15 cellular contexts compared by ENCODE assay signal in genomic region chr2:239678666-239679296, GRCh38.
DNase-seq lines count a peak whose midpoint lies in the region; ATAC-seq and TF ChIP-seq lines count a peak whose summit lies in the region.
"Had no signal": no experiment of that assay in that cellular context is flagged by ENCODE, and none has a peak within 500 bp of the region (broad histone marks: within the 10 kb centered on the region; RNA-seq: fewer than 3 reads in every experiment).

No MANE protein-coding gene starts in this region.

- no peak overlapping the region for H3K27ac ChIP-seq in testis
- H3K27ac ChIP-seq: BLaER1 treated with 17β-estradiol and CSF1 and Interleukin-3, amounts not matched to agents 10 nM and 100 nM; GM23248 had no signal

- WGBS in testis, 2 donors = 93 to 94% methylated on average over 22 of the region's 22 CpGs

- H3K27me3 ChIP-seq in testis = no peaks in the 10 kb centered on the region

- H3K4me1 Mint-ChIP-seq in activated CD8-positive, alpha-beta memory T cell treated with anti-CD3 and anti-CD28 coated beads, Interleukin-2, amount 10 ng/mL, durations not matched to agents 7 days and 5 days = no peaks in the 10 kb centered on the region
- H3K4me1 Mint-ChIP-seq: CD4-positive, CD25-positive, alpha-beta regulatory T cell had no signal

- H3K36me3 ChIP-seq in testis (ENCODE audit: low read depth, missing control alignments) = no peaks in the 10 kb centered on the region
- H3K36me3 ChIP-seq: BLaER1 treated with 17β-estradiol and CSF1 and Interleukin-3, amounts not matched to agents 10 nM and 100 nM had no signal

- no peaks in the 10 kb centered on the region for H3K9me3 Mint-ChIP-seq in activated CD8-positive, alpha-beta memory T cell treated with anti-CD3 and anti-CD28 coated beads, Interleukin-2, amount 10 ng/mL, durations not matched to agents 7 days and 5 days (ENCODE audit: low read depth)

- H3K4me1 ChIP-seq in testis = no peaks in the 10 kb centered on the region

- no peaks in the 10 kb centered on the region for H3K36me3 Mint-ChIP-seq in activated CD8-positive, alpha-beta memory T cell treated with anti-CD3 and anti-CD28 coated beads, Interleukin-2, amount 10 ng/mL, durations not matched to agents 7 days and 5 days
- H3K36me3 Mint-ChIP-seq: CD4-positive, CD25-positive, alpha-beta regulatory T cell had no signal

- no peaks in the 10 kb centered on the region for H3K9me3 ChIP-seq in testis

- no peak overlapping the region for H3K4me3 ChIP-seq in testis
- H3K4me3 ChIP-seq: BLaER1 treated with 17β-estradiol and CSF1 and Interleukin-3, amounts not matched to agents 10 nM and 100 nM; GM23248 had no signal

- DNase-seq in activated CD8-positive, alpha-beta memory T cell treated with anti-CD3 and anti-CD28 coated beads, Interleukin-2, amount 10 ng/mL, durations not matched to agents 7 days and 5 days = peak; percentile 14
- no peak for DNase-seq in activated CD8-positive, alpha-beta memory T cell treated with anti-CD3 and anti-CD28 coated beads, Interleukin-2, amount 50 U/mL, for 48 hours
- DNase-seq in ecto neural progenitor cell (ENCODE audit: low spot score) (peak; percentile 32), mesenteric fat pad (ENCODE audit: low spot score) (peak; percentile 75), testis (peak; percentile 10), HT-29 (ENCODE audit: low spot score) (no peak)
- DNase-seq: ACHN; CD4-positive, CD25-positive, alpha-beta regulatory T cell; DMS53; GF-D8; GM23248 had no signal

- no peak for ATAC-seq in activated CD8-positive, alpha-beta memory T cell treated with anti-CD3 and anti-CD28 coated beads, Interleukin-2, amount 10 ng/mL, durations not matched to agents 7 days and 5 days
- no peak for ATAC-seq in GM18868 (IDR thresholded peaks at IDR 0.05; ENCODE audit: unreplicated experiment)
- no peak for ATAC-seq in GM19351 (IDR thresholded peaks at IDR 0.05; ENCODE audit: unreplicated experiment)
- ATAC-seq: HCT116 had no signal

- intact Hi-C loops in testis (cut with DNase I; ENCODE audit: low total_unique reads) = no loop called here

- CTCF ChIA-PET in activated CD8-positive, alpha-beta memory T cell treated with anti-CD3 and anti-CD28 coated beads, Interleukin-2, amount 10 ng/mL, durations not matched to agents 7 days and 5 days (lab: Charles Lee) = no interaction called here

- no peak overlapping the region for H3K27ac Mint-ChIP-seq in activated CD8-positive, alpha-beta memory T cell treated with anti-CD3 and anti-CD28 coated beads, Interleukin-2, amount 10 ng/mL, durations not matched to agents 7 days and 5 days
- H3K27ac Mint-ChIP-seq: CD4-positive, CD25-positive, alpha-beta regulatory T cell had no signal

- peaks cover 29% of the 10 kb centered on the region for H3K27me3 Mint-ChIP-seq in activated CD8-positive, alpha-beta memory T cell treated with anti-CD3 and anti-CD28 coated beads, Interleukin-2, amount 10 ng/mL, durations not matched to agents 7 days and 5 days

- no peak overlapping the region for H3K4me3 Mint-ChIP-seq in activated CD8-positive, alpha-beta memory T cell treated with anti-CD3 and anti-CD28 coated beads, Interleukin-2, amount 10 ng/mL, durations not matched to agents 7 days and 5 days

- TF ChIP-seq CTCF in testis (IDR thresholded peaks at IDR 0.05) = no peak

- TF ChIP-seq POLR2A in testis (IDR thresholded peaks at IDR 0.05) = no peak

Comparison
In these comparisons a context has a peak if more than half of its experiments do, and no peak if none do; other contexts are left out.
1. DNase-seq: peak in activated CD8-positive, alpha-beta memory T cell treated with anti-CD3 and anti-CD28 coated beads, Interleukin-2, amount 10 ng/mL, durations not matched to agents 7 days and 5 days (single experiment), ecto neural progenitor cell (single experiment), mesenteric fat pad (single experiment) and testis (single experiment); none in activated CD8-positive, alpha-beta memory T cell treated with anti-CD3 and anti-CD28 coated beads, Interleukin-2, amount 50 U/mL, for 48 hours (single experiment) and HT-29 (single experiment).